ENCODE assay signal across 12 cellular contexts in the genomic region with DNA sequence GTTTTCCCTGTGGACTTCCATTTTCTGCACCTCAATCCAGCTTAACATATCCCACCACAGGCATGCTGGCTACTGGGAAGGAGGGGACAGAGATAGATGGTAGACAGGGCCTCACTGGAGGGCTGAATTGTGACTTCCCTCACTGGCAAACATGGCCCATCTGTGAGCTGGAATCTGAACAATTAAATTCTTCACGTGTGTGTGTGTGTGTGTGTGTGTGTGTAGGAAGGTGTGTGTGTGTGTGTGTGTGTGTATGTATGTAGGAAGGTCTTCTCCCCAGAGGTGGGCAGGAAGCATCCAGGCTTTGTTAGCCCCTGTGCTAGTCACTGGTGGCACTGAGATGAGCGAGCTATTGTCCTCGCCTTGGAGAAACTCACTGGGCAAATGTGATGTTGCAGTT. TPM values are rescaled to one million over a fixed set of nuclear protein-coding genes. Genes with fewer than 3 reads are reported as not detected.
DNase-seq lines count a peak whose midpoint lies in the region; ATAC-seq, FAIRE-seq and TF ChIP-seq lines count a peak whose summit lies in the region.
"Had no signal": no experiment of that assay in that cellular context is flagged by ENCODE, and none has a peak within 500 bp of the region (broad histone marks: within the 10 kb centered on the region; RNA-seq: fewer than 3 reads in every experiment).

No MANE protein-coding gene starts in this region.

- H3K4me1 Mint-ChIP-seq in activated CD8-positive, alpha-beta memory T cell treated with anti-CD3 and anti-CD28 coated beads, Interleukin-2, amount 10 ng/mL, durations not matched to agents 7 days and 5 days: peaks cover 6% of the 10 kb centered on the region
- H3K4me1 Mint-ChIP-seq in dendritic cell treated with granulocyte-macrophage colony-stimulating factor and Interleukin-4, amounts not matched to agents 40 ng/mL and 50 ng/mL, for 4 days (ENCODE audit: low read depth): peaks cover 31% of the 10 kb centered on the region
- peaks cover 12 to 17% of the 10 kb centered on the region in 2 donors for H3K4me1 Mint-ChIP-seq in stimulated activated naive B cell treated with anti-CD40 and anti-IgM and Interleukin-4, amounts not matched to agents 10 μg/mL and 1 μg/mL and 100 μg/mL, for 72 hours

- peaks cover 9% of the 10 kb centered on the region for H3K36me3 Mint-ChIP-seq in activated CD8-positive, alpha-beta memory T cell treated with anti-CD3 and anti-CD28 coated beads, Interleukin-2, amount 10 ng/mL, durations not matched to agents 7 days and 5 days
- H3K36me3 Mint-ChIP-seq in dendritic cell treated with granulocyte-macrophage colony-stimulating factor and Interleukin-4, amounts not matched to agents 40 ng/mL and 50 ng/mL, for 4 days (ENCODE audit: low read depth): no peaks in the 10 kb centered on the region
- H3K36me3 Mint-ChIP-seq in stimulated activated naive B cell treated with anti-CD40 and anti-IgM and Interleukin-4, amounts not matched to agents 10 μg/mL and 1 μg/mL and 100 μg/mL, for 72 hours: peaks cover 0 to 11% of the 10 kb centered on the region in 2 donors
- H3K36me3 Mint-ChIP-seq: CD4-positive, CD25-positive, alpha-beta regulatory T cell had no signal

- no peak for ATAC-seq in activated CD8-positive, alpha-beta memory T cell treated with anti-CD3 and anti-CD28 coated beads, Interleukin-2, amount 10 ng/mL, durations not matched to agents 7 days and 5 days
- peak; percentile 24 to 29 for ATAC-seq in stimulated activated naive B cell treated with anti-CD40 and anti-IgM and Interleukin-4, amounts not matched to agents 10 μg/mL and 1 μg/mL and 100 μg/mL, for 72 hours (replicated peaks)

- H3K27me3 Mint-ChIP-seq in activated CD8-positive, alpha-beta memory T cell treated with anti-CD3 and anti-CD28 coated beads, Interleukin-2, amount 10 ng/mL, durations not matched to agents 7 days and 5 days: peaks cover 57% of the 10 kb centered on the region
- H3K27me3 Mint-ChIP-seq in dendritic cell treated with granulocyte-macrophage colony-stimulating factor and Interleukin-4, amounts not matched to agents 40 ng/mL and 50 ng/mL, for 4 days: peaks cover 61% of the 10 kb centered on the region
- peaks cover 33 to 34% of the 10 kb centered on the region in 2 donors for H3K27me3 Mint-ChIP-seq in stimulated activated naive B cell treated with anti-CD40 and anti-IgM and Interleukin-4, amounts not matched to agents 10 μg/mL and 1 μg/mL and 100 μg/mL, for 72 hours

- intact Hi-C loops in dendritic cell treated with granulocyte-macrophage colony-stimulating factor and Interleukin-4, amounts not matched to agents 40 ng/mL and 50 ng/mL, for 4 days (cut with micrococcal nuclease): no loop called here

- POLR2A ChIA-PET in HEK293T (lab: Yijun Ruan, JAX): interaction anchor here (0.6 kb wide), 1 partner anchor 61 kb away, joined by 3 read pairs; no protein-coding TSS in a partner anchor

- peaks cover 7% of the 10 kb centered on the region for H3K9me3 Mint-ChIP-seq in activated CD8-positive, alpha-beta memory T cell treated with anti-CD3 and anti-CD28 coated beads, Interleukin-2, amount 10 ng/mL, durations not matched to agents 7 days and 5 days (ENCODE audit: low read depth)
- H3K9me3 Mint-ChIP-seq in dendritic cell treated with granulocyte-macrophage colony-stimulating factor and Interleukin-4, amounts not matched to agents 40 ng/mL and 50 ng/mL, for 4 days: peaks cover 39% of the 10 kb centered on the region
- peaks cover 17 to 22% of the 10 kb centered on the region in 2 donors for H3K9me3 Mint-ChIP-seq in stimulated activated naive B cell treated with anti-CD40 and anti-IgM and Interleukin-4, amounts not matched to agents 10 μg/mL and 1 μg/mL and 100 μg/mL, for 72 hours

- peak; percentile 1 for DNase-seq in activated CD8-positive, alpha-beta memory T cell treated with anti-CD3 and anti-CD28 coated beads, Interleukin-2, amount 10 ng/mL, durations not matched to agents 7 days and 5 days
- DNase-seq in activated CD8-positive, alpha-beta memory T cell treated with anti-CD3 and anti-CD28 coated beads, Interleukin-2, amount 50 U/mL, for 48 hours: no peak
- no peak for DNase-seq in HTR-8/SVneo (ENCODE audit: insufficient read length, low spot score)
- DNase-seq in stimulated activated naive B cell treated with anti-CD40 and anti-IgM and Interleukin-4, amounts not matched to agents 10 μg/mL and 1 μg/mL and 100 μg/mL, for 72 hours: no peak
- DNase-seq in NCI-H187 treated with DMSO at 0.1 percent for 48 hours (lab: John Stamatoyannopoulos, UW): no peak
- no peak for DNase-seq in HEK293T (ENCODE audit: extremely low spot score)
- DNase-seq: ACHN; CD4-positive, CD25-positive, alpha-beta regulatory T cell; DMS53; HCEC 1CT had no signal

- H3K27ac Mint-ChIP-seq in activated CD8-positive, alpha-beta memory T cell treated with anti-CD3 and anti-CD28 coated beads, Interleukin-2, amount 10 ng/mL, durations not matched to agents 7 days and 5 days: no peak overlapping the region
- peak overlapping the region; percentile 55 for H3K27ac Mint-ChIP-seq in dendritic cell treated with granulocyte-macrophage colony-stimulating factor and Interleukin-4, amounts not matched to agents 40 ng/mL and 50 ng/mL, for 4 days
- H3K27ac Mint-ChIP-seq in stimulated activated naive B cell treated with anti-CD40 and anti-IgM and Interleukin-4, amounts not matched to agents 10 μg/mL and 1 μg/mL and 100 μg/mL, for 72 hours: peak overlapping the region; percentile 47

- no peak overlapping the region for H3K4me3 Mint-ChIP-seq in activated CD8-positive, alpha-beta memory T cell treated with anti-CD3 and anti-CD28 coated beads, Interleukin-2, amount 10 ng/mL, durations not matched to agents 7 days and 5 days
- no peak overlapping the region for H3K4me3 Mint-ChIP-seq in dendritic cell treated with granulocyte-macrophage colony-stimulating factor and Interleukin-4, amounts not matched to agents 40 ng/mL and 50 ng/mL, for 4 days
- no peak overlapping the region for H3K4me3 Mint-ChIP-seq in stimulated activated naive B cell treated with anti-CD40 and anti-IgM and Interleukin-4, amounts not matched to agents 10 μg/mL and 1 μg/mL and 100 μg/mL, for 72 hours
- H3K4me3 Mint-ChIP-seq: CD4-positive, CD25-positive, alpha-beta regulatory T cell had no signal

- CTCF ChIA-PET in activated CD8-positive, alpha-beta memory T cell treated with anti-CD3 and anti-CD28 coated beads, Interleukin-2, amount 10 ng/mL, durations not matched to agents 7 days and 5 days (lab: Charles Lee): no interaction called here
- CTCF ChIA-PET in HEK293T (lab: Yijun Ruan, JAX): no interaction called here

- peak; percentile 90 for FAIRE-seq in HTR-8/SVneo (lab: Jason Lieb, UNC)
- FAIRE-seq: H1 had no signal

TF ChIP-seq in HEK293T, 16 proteins besides CTCF, POLR2A, EP300 and RAD21:
- TF ChIP-seq, protein P1, sequence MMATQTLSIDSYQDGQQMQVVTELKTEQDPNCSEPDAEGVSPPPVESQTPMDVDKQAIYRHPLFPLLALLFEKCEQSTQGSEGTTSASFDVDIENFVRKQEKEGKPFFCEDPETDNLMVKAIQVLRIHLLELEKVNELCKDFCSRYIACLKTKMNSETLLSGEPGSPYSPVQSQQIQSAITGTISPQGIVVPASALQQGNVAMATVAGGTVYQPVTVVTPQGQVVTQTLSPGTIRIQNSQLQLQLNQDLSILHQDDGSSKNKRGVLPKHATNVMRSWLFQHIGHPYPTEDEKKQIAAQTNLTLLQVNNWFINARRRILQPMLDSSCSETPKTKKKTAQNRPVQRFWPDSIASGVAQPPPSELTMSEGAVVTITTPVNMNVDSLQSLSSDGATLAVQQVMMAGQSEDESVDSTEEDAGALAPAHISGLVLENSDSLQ (IDR thresholded peaks at IDR 0.05): no peak
- TF ChIP-seq LEF1 (IDR thresholded peaks at IDR 0.05; ENCODE audit: borderline replicate concordance) (no peak), ELF4 (IDR thresholded peaks at IDR 0.05) (no peak), BHLHE40 (IDR thresholded peaks at IDR 0.05; ENCODE audit: borderline replicate concordance) (no peak), TARDBP (IDR thresholded peaks at IDR 0.05) (no peak)

RNA-seq across cellular contexts. Expression of a gene that starts 5.4 kb away (rescaled TPM):
- total RNA-seq in activated CD8-positive, alpha-beta memory T cell treated with anti-CD3 and anti-CD28 coated beads, Interleukin-2, amount 10 ng/mL, durations not matched to agents 7 days and 5 days: 1 to 10 TPM; 1.8 to 1.9 TPM
